ENCODE assay signal across 22 cellular contexts in the genomic region with DNA sequence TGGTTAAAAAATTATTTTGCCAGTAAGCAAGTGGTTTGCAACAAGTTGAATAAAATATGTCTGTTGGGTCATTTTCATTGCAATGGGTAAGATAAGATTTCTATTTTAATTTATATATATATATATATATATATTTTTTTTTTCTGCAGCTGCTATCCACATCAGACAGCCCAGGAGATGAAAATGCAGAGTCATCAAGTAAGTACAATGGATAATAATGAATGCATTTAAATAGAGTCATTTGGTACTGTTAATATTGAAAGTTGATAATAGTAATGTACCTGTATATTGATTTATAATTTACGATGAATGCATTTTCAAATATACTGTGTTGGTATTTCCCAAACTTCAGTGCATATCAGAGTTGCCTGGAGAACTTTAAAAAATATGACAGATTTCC. TPM values are rescaled to one million over a fixed set of nuclear protein-coding genes. Genes with fewer than 3 reads are reported as not detected.
DNase-seq lines count a peak whose midpoint lies in the region; ATAC-seq, FAIRE-seq and TF ChIP-seq lines count a peak whose summit lies in the region.
"Had no signal": no experiment of that assay in that cellular context is flagged by ENCODE, and none has a peak within 500 bp of the region (broad histone marks: within the 10 kb centered on the region; RNA-seq: fewer than 3 reads in every experiment).

No MANE protein-coding gene starts in this region.

- no peak for ATAC-seq in activated T-cell treated with anti-CD3 and anti-CD28 coated beads, Interleukin-2, amount 50 U/mL, for 72 hours (replicated peaks in 1 of 2)
- no peak for ATAC-seq in CD4-positive, CD25-positive, alpha-beta regulatory T cell (ENCODE audit: low read depth in 2 of 2)
- ATAC-seq in K562 = no peak
- no peak for ATAC-seq in mucosa of descending colon

- H4K20me1 ChIP-seq in K562 (replicated peaks; ENCODE audit: control insufficient read depth, insufficient read depth, low read length) (no peaks in the 10 kb centered on the region), osteoblast (ENCODE audit: insufficient read depth, low read length) (no peaks in the 10 kb centered on the region)

- POLR2A ChIA-PET in K562 (lab: Yijun Ruan, JAX) = no interaction called here

- TF ChIP-seq POLR2A in K562 (conservative IDR thresholded peaks at IDR 0.05) = no peak

- TF ChIP-seq RAD21 in K562 (CRISPR knock-in tag; conservative IDR thresholded peaks at IDR 0.05 in 1 of 2, IDR thresholded peaks at IDR 0.05 in 1 of 2) = no peak

- peaks cover 13% of the 10 kb centered on the region for H3K4me1 Mint-ChIP-seq in activated T-cell treated with anti-CD3 and anti-CD28 coated beads, Interleukin-2, amount 50 U/mL, for 72 hours (ENCODE audit: low read depth)
- peaks cover 37 to 72% (median 52%) of the 10 kb centered on the region in 4 donors for H3K4me1 Mint-ChIP-seq in CD4-positive, CD25-positive, alpha-beta regulatory T cell

- H3K27me3 Mint-ChIP-seq in activated T-cell treated with anti-CD3 and anti-CD28 coated beads, Interleukin-2, amount 50 U/mL, for 72 hours (ENCODE audit: low read depth) = no peaks in the 10 kb centered on the region
- H3K27me3 Mint-ChIP-seq in CD4-positive, CD25-positive, alpha-beta regulatory T cell = no peaks in the 10 kb centered on the region

- no peak for TF ChIP-seq EP300 in K562 (IDR thresholded peaks at IDR 0.05; ENCODE audit: low read length)

- BruUV-seq in K562 (replicated peaks; lab: Mats Ljungman, UMichigan) = no TSS peak

- peak overlapping the region; percentile 17 for H3K4me3 ChIP-seq in CD4-positive, CD25-positive, alpha-beta regulatory T cell (ENCODE audit: low read depth, low read length)
- no peak overlapping the region for H3K4me3 ChIP-seq in K562
- no peak overlapping the region for H3K4me3 ChIP-seq in osteoblast (ENCODE audit: insufficient read depth, low read length)
- no peak overlapping the region for H3K4me3 ChIP-seq in mucosa of descending colon
- H3K4me3 ChIP-seq: GM23248 had no signal

- TF ChIP-seq CTCF in K562 (IDR thresholded peaks at IDR 0.05 in 2 of 3, conservative IDR thresholded peaks at IDR 0.05 in 1 of 3; ENCODE audit: insufficient read depth in 2 of 3, low read depth in 1 of 3, low read length in 3 of 3) (no peak), osteoblast (IDR thresholded peaks at IDR 0.05; ENCODE audit: extremely low read depth, low read depth, low read length) (no peak), mucosa of descending colon (IDR thresholded peaks at IDR 0.05) (no peak)

- H3K27me3 ChIP-seq in CD4-positive, CD25-positive, alpha-beta regulatory T cell (ENCODE audit: control insufficient read depth, insufficient read depth, low read length) = no peaks in the 10 kb centered on the region
- H3K27me3 ChIP-seq in K562 (ENCODE audit: control insufficient read depth in 2 of 2, insufficient read depth in 2 of 2, low read length in 2 of 2) (no peaks in the 10 kb centered on the region), osteoblast (ENCODE audit: insufficient read depth, low read length) (no peaks in the 10 kb centered on the region)

- H3K27ac Mint-ChIP-seq in activated T-cell treated with anti-CD3 and anti-CD28 coated beads, Interleukin-2, amount 50 U/mL, for 72 hours = peak overlapping the region; percentile 54
- H3K27ac Mint-ChIP-seq in CD4-positive, CD25-positive, alpha-beta regulatory T cell = no peak overlapping the region

- peaks cover 96% of the 10 kb centered on the region for H3K36me3 ChIP-seq in CD4-positive, CD25-positive, alpha-beta regulatory T cell (ENCODE audit: control insufficient read depth, insufficient read depth, low read length)
- H3K36me3 ChIP-seq in K562 (ENCODE audit: control insufficient read depth, insufficient read depth, low read length) = no peaks in the 10 kb centered on the region
- no peaks in the 10 kb centered on the region for H3K36me3 ChIP-seq in osteoblast (ENCODE audit: insufficient read depth, low read length)
- no peaks in the 10 kb centered on the region for H3K36me3 ChIP-seq in mucosa of descending colon (ENCODE audit: low read depth)

- WGBS in K562 (ENCODE audit: insufficient coverage, low coverage, missing lambda C conversion rate) = 65% methylated on average over 1 of the region's 1 CpG

- H3K4me3 Mint-ChIP-seq in activated T-cell treated with anti-CD3 and anti-CD28 coated beads, Interleukin-2, amount 50 U/mL, for 72 hours = no peak overlapping the region
- no peak overlapping the region for H3K4me3 Mint-ChIP-seq in CD4-positive, CD25-positive, alpha-beta regulatory T cell

- in situ Hi-C loops in K562 (cut with MboI) = no loop called here

- FAIRE-seq in G401.6 (lab: Jason Lieb, UNC) = peak; percentile 6
- FAIRE-seq in K562 (lab: Jason Lieb, UNC) = no peak
- FAIRE-seq: A204.1, GM19239, H1 had no signal

- H2AFZ ChIP-seq in K562 (ENCODE audit: low read depth, low read length) (no peak overlapping the region), osteoblast (ENCODE audit: low read length) (no peak overlapping the region)
- H2AFZ ChIP-seq: GM23248 had no signal

- intact Hi-C loops in K562 (cut with micrococcal nuclease) (no loop called here), mucosa of descending colon (cut with DNase I, micrococcal nuclease) (no loop called here)

- peaks cover 22 to 57% of the 10 kb centered on the region in 2 donors for H3K36me3 Mint-ChIP-seq in activated T-cell treated with anti-CD3 and anti-CD28 coated beads, Interleukin-2, amount 50 U/mL, for 72 hours (ENCODE audit: insufficient read depth in 2 of 2)
- H3K36me3 Mint-ChIP-seq in CD4-positive, CD25-positive, alpha-beta regulatory T cell = peaks cover 39% of the 10 kb centered on the region

- peaks cover 55% of the 10 kb centered on the region for H3K4me1 ChIP-seq in CD4-positive, CD25-positive, alpha-beta regulatory T cell (ENCODE audit: control insufficient read depth, insufficient read depth, low read length, poor library complexity, severe bottlenecking)
- no peaks in the 10 kb centered on the region for H3K4me1 ChIP-seq in K562 (replicated peaks in 1 of 2; ENCODE audit: control insufficient read depth in 2 of 2, insufficient read depth in 2 of 2, low read length in 2 of 2)
- peaks cover 16% of the 10 kb centered on the region for H3K4me1 ChIP-seq in osteoblast (ENCODE audit: insufficient read depth, low read length)
- no peaks in the 10 kb centered on the region for H3K4me1 ChIP-seq in mucosa of descending colon (ENCODE audit: low read depth)

- H3K9me3 ChIP-seq in CD4-positive, CD25-positive, alpha-beta regulatory T cell (ENCODE audit: control insufficient read depth in 2 of 2, low read length in 2 of 2) = no peaks in the 10 kb centered on the region
- H3K9me3 ChIP-seq in K562 (replicated peaks; ENCODE audit: control insufficient read depth, insufficient read depth, low read depth, low read length) (no peaks in the 10 kb centered on the region), osteoblast (ENCODE audit: low read depth, low read length) (no peaks in the 10 kb centered on the region), mucosa of descending colon (no peaks in the 10 kb centered on the region)

- no peak overlapping the region for H3K9ac ChIP-seq in K562 (ENCODE audit: insufficient read depth in 1 of 2, low read depth in 2 of 2, low read length in 2 of 2)
- H3K9ac ChIP-seq: GM23248 had no signal

- H3K4me2 ChIP-seq in K562 (ENCODE audit: insufficient read depth, low read length) (no peak overlapping the region), osteoblast (ENCODE audit: insufficient read depth, low read length) (no peak overlapping the region)

- H3K27ac ChIP-seq in CD4-positive, CD25-positive, alpha-beta regulatory T cell (ENCODE audit: insufficient read depth, low read length, poor library complexity, severe bottlenecking) = peak overlapping the region; percentile 98
- H3K27ac ChIP-seq in K562 (ENCODE audit: extremely low read depth, low read depth, low read length) = no peak overlapping the region
- H3K27ac ChIP-seq in osteoblast (ENCODE audit: low read depth, low read length) = no peak overlapping the region
- H3K27ac ChIP-seq: 22Rv1, GM23248 had no signal

- H3K79me2 ChIP-seq in K562 (ENCODE audit: control insufficient read depth, insufficient read depth, low read length) (no peaks in the 10 kb centered on the region), osteoblast (ENCODE audit: insufficient read depth, low read length) (no peaks in the 10 kb centered on the region)

- CTCF ChIA-PET in K562 (lab: Yijun Ruan, JAX; ENCODE audit: low intra/inter-chr PET ratio) = no interaction called here

- no peaks in the 10 kb centered on the region for H3K9me1 ChIP-seq in K562 (ENCODE audit: control insufficient read depth, insufficient read depth, low read length)

- H3K9me3 Mint-ChIP-seq in activated T-cell treated with anti-CD3 and anti-CD28 coated beads, Interleukin-2, amount 50 U/mL, for 72 hours = no peaks in the 10 kb centered on the region
- no peaks in the 10 kb centered on the region for H3K9me3 Mint-ChIP-seq in CD4-positive, CD25-positive, alpha-beta regulatory T cell

- DNase-seq in activated T-cell treated with anti-CD3 and anti-CD28 coated beads, Interleukin-2, amount 50 U/mL, for 72 hours = no peak
- DNase-seq in activated T-cell treated with anti-CD3 and anti-CD28 coated beads for 4 hours = no peak
- no peak for DNase-seq in CD4-positive, CD25-positive, alpha-beta regulatory T cell
- no peak for DNase-seq in K562 (ENCODE audit: extremely low read depth in 1 of 4, low spot score in 3 of 4)
- DNase-seq in osteoblast (ENCODE audit: insufficient read length, low spot score, missing footprints) = no peak
- no peak for DNase-seq in foreskin melanocyte
- DNase-seq in mucosa of descending colon = no peak
- DNase-seq: ACHN, AML-193, C1 segment of cervical spinal cord, Calu3, COR-L47, DMS53, DMS79 treated with DMSO at 0.1 percent for 48 hours, GM23248, H7, HCEC 1CT had no signal

RNA-seq across cellular contexts. Expression of gene BIRC3, which starts 11.5 kb away (rescaled TPM):
- total RNA-seq in activated T-cell treated with anti-CD3 and anti-CD28 coated beads, Interleukin-2, amount 50 U/mL, for 72 hours = 100 to 1,000 TPM; 123 to 155 TPM
- total RNA-seq in CD4-positive, CD25-positive, alpha-beta regulatory T cell = 239 TPM
- polyA plus RNA-seq in CD4-positive, CD25-positive, alpha-beta regulatory T cell = 100 to 1,000 TPM; 107 to 151 (median 118) TPM
- 0.09 and 0.16 TPM in 2 replicates for total RNA-seq in K562 (2011; cell fraction: chromatin; rRNA removed; ENCODE audit: low replicate concordance)
- not detected in 2 replicates for total RNA-seq in K562 (2011; cell fraction: nucleolus; rRNA removed)
- total RNA-seq in K562 (2011; cell fraction: nucleoplasm; rRNA removed) = 0.07 and 0.15 TPM in 2 replicates
- total RNA-seq in K562 (2014; rRNA removed) (0.16 and 0.18 TPM in 2 replicates), K562 (2014; rRNA removed; fragmentation: Illumina TruSeq; extraction: Trizol) (0.25 and 0.26 TPM in 2 replicates), K562 (2015; rRNA removed; fragmentation: Illumina TruSeq; extraction: Trizol) (0.11 and 0.19 TPM in 2 replicates), K562 (2021) (0.42 and 0.58 TPM in 2 replicates), osteoblast (1.2 and 1.8 TPM in 2 replicates), mucosa of descending colon (100 to 1,000 TPM in 1 of 3 donors, 10 to 100 TPM in 2; 26.1 to 116 (median 45.4) TPM)
- polyA plus RNA-seq in K562 (2011; rRNA removed) (0.16 and 0.20 TPM in 2 replicates), K562 (2014; fragmentation: Illumina TruSeq; extraction: Trizol) (0.21 and 0.27 TPM in 2 replicates), K562 (2014; fragmentation: Nextera tagmentation; extraction: Ambion mirVana) (under 1 TPM; 0.08 to 0.11 TPM), K562 (2014; rRNA removed) (0.13 and 2.3 TPM in 2 replicates)
- polyA plus RNA-seq in K562 (2011; cell fraction: cytosol; rRNA removed) = 0.04 TPM in 1 of 2 replicates, not detected in the other
- 0.04 and 0.10 TPM in 2 replicates for polyA plus RNA-seq in K562 (2011; cell fraction: nucleus; rRNA removed)
- polyA plus RNA-seq in K562 (2012) = 0.18 and 0.54 TPM in 2 replicates
- polyA minus RNA-seq in K562 (2011; rRNA and poly(A)+ RNA removed) = 0.07 and 0.12 TPM in 2 replicates
- not detected in 2 replicates for polyA minus RNA-seq in K562 (2011; cell fraction: cytosol; rRNA and poly(A)+ RNA removed)
- 0.22 and 0.27 TPM in 2 replicates for polyA minus RNA-seq in K562 (2011; cell fraction: nucleus; rRNA and poly(A)+ RNA removed)

RNA-seq across cellular contexts. Expression of gene BIRC2, which starts 18.3 kb away (rescaled TPM):
- total RNA-seq in activated T-cell treated with anti-CD3 and anti-CD28 coated beads, Interleukin-2, amount 50 U/mL, for 72 hours = 10 to 100 TPM; 38.3 to 44.4 TPM
- total RNA-seq in CD4-positive, CD25-positive, alpha-beta regulatory T cell = 105 TPM
- 10 to 100 TPM; 33.0 to 48.3 (median 44.9) TPM for polyA plus RNA-seq in CD4-positive, CD25-positive, alpha-beta regulatory T cell
- total RNA-seq in K562 (2011; cell fraction: chromatin; rRNA removed; ENCODE audit: low replicate concordance) = 35.5 and 77.2 TPM in 2 replicates
- total RNA-seq in K562 (2011; cell fraction: nucleolus; rRNA removed) = 22.5 and 23.8 TPM in 2 replicates
- total RNA-seq in K562 (2011; cell fraction: nucleoplasm; rRNA removed) = 38.9 and 43.3 TPM in 2 replicates
- total RNA-seq in K562 (2014; rRNA removed) = 18.3 and 20.6 TPM in 2 replicates
- total RNA-seq in K562 (2014; rRNA removed; fragmentation: Illumina TruSeq; extraction: Trizol) = 35.6 and 39.0 TPM in 2 replicates
- total RNA-seq in K562 (2015; rRNA removed; fragmentation: Illumina TruSeq; extraction: Trizol) = 34.2 and 35.1 TPM in 2 replicates
- 19.9 and 24.7 TPM in 2 replicates for total RNA-seq in K562 (2021)
- polyA plus RNA-seq in K562 (2011; rRNA removed) = 45.9 and 52.2 TPM in 2 replicates
- polyA plus RNA-seq in K562 (2011; cell fraction: cytosol; rRNA removed) = 17.0 and 35.4 TPM in 2 replicates
- 34.8 and 61.2 TPM in 2 replicates for polyA plus RNA-seq in K562 (2011; cell fraction: nucleus; rRNA removed)
- 19.6 and 23.2 TPM in 2 replicates for polyA plus RNA-seq in K562 (2012)
- 25.3 and 27.1 TPM in 2 replicates for polyA plus RNA-seq in K562 (2014; fragmentation: Illumina TruSeq; extraction: Trizol)
- 10 to 100 TPM; 14.3 to 20.7 TPM for polyA plus RNA-seq in K562 (2014; fragmentation: Nextera tagmentation; extraction: Ambion mirVana)
- polyA plus RNA-seq in K562 (2014; rRNA removed) = 17.1 and 17.9 TPM in 2 replicates
- polyA minus RNA-seq in K562 (2011; rRNA and poly(A)+ RNA removed) = 51.8 and 76.0 TPM in 2 replicates
- polyA minus RNA-seq in K562 (2011; cell fraction: cytosol; rRNA and poly(A)+ RNA removed) = 10.3 and 15.7 TPM in 2 replicates
- polyA minus RNA-seq in K562 (2011; cell fraction: nucleus; rRNA and poly(A)+ RNA removed) = 36.6 and 80.8 TPM in 2 replicates
- 74.6 and 76.0 TPM in 2 replicates for total RNA-seq in osteoblast
- total RNA-seq in mucosa of descending colon = 10 to 100 TPM; 42.8 to 55.0 (median 45.2) TPM
